27 cellular contexts compared by ENCODE assay signal in the genomic region with DNA sequence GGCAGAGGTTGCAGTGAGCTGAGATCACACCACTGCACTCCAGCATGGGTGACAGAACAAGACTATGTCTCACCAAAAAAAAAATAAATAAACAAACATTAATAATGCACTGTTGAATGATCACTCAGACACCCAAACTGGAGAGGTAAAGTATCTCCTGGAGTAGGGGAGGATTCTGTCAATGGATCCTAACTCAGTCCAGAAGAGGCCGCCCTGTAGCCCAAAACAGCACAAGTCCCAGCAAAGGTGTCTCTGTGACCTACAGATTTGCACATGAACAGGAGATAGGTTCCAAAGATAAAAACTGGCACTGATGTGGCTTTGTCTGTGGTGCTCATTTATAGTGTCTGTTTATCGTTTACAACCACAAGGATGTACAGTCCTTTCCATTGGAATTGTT.
"Had no signal": no experiment of that assay in that cellular context is flagged by ENCODE, and none has a peak within 500 bp of the region (broad histone marks: within the 10 kb centered on the region; RNA-seq: fewer than 3 reads in every experiment).

No MANE protein-coding gene starts in this region.

- H3K27me3 Mint-ChIP-seq: dendritic cell treated with granulocyte-macrophage colony-stimulating factor and Interleukin-4, amounts not matched to agents 40 ng/mL and 50 ng/mL, for 4 days; naive B cell had no signal

- DNase-seq: colonic mucosa; cortex of kidney; effector CD8-positive, alpha-beta T cell; effector memory CD8-positive, alpha-beta T cell; endodermal cell; erythroblast; esophagus squamous epithelium; foreskin fibroblast; heart left ventricle; hypothalamus; immature natural killer cell; islet precursor cell; kidney; kidney glomerular epithelial cell; left colon; left lung; left ventricle myocardium superior; lower lobe of right lung; mesenchymal stem cell; naive B cell had no signal

- ATAC-seq: effector memory CD8-positive, alpha-beta T cell; esophagus mucosa; gastroesophageal sphincter; heart left ventricle; left colon; left lung; left ventricle myocardium superior; lower lobe of right lung; mucosa of descending colon had no signal

- H3K27ac Mint-ChIP-seq: dendritic cell treated with granulocyte-macrophage colony-stimulating factor and Interleukin-4, amounts not matched to agents 40 ng/mL and 50 ng/mL, for 4 days; effector memory CD8-positive, alpha-beta T cell; endodermal cell; immature natural killer cell; mesothelial cell of epicardium; naive B cell had no signal

- H3K9me3 Mint-ChIP-seq: dendritic cell treated with granulocyte-macrophage colony-stimulating factor and Interleukin-4, amounts not matched to agents 40 ng/mL and 50 ng/mL, for 4 days; effector memory CD8-positive, alpha-beta T cell; endodermal cell; immature natural killer cell; mesothelial cell of epicardium had no signal

- H3K27ac ChIP-seq: colonic mucosa, epithelial cell of prostate, esophagus squamous epithelium, gastroesophageal sphincter, heart left ventricle, hepatocyte, left lung, lower lobe of right lung had no signal

- H3K4me1 Mint-ChIP-seq: endodermal cell, immature natural killer cell, mesothelial cell of epicardium, naive B cell had no signal

- H3K36me3 Mint-ChIP-seq: immature natural killer cell, mesothelial cell of epicardium, naive B cell had no signal

- H3K4me3 ChIP-seq: colonic mucosa, esophagus squamous epithelium, gastroesophageal sphincter, heart left ventricle, hepatocyte, left lung, lower lobe of right lung, mucosa of descending colon had no signal

- H3K4me3 Mint-ChIP-seq: dendritic cell treated with granulocyte-macrophage colony-stimulating factor and Interleukin-4, amounts not matched to agents 40 ng/mL and 50 ng/mL, for 4 days; effector memory CD8-positive, alpha-beta T cell; endodermal cell; immature natural killer cell; mesothelial cell of epicardium; naive B cell had no signal
